Comparison of ENCODE assay signal across 1 cellular context in the genomic region with DNA sequence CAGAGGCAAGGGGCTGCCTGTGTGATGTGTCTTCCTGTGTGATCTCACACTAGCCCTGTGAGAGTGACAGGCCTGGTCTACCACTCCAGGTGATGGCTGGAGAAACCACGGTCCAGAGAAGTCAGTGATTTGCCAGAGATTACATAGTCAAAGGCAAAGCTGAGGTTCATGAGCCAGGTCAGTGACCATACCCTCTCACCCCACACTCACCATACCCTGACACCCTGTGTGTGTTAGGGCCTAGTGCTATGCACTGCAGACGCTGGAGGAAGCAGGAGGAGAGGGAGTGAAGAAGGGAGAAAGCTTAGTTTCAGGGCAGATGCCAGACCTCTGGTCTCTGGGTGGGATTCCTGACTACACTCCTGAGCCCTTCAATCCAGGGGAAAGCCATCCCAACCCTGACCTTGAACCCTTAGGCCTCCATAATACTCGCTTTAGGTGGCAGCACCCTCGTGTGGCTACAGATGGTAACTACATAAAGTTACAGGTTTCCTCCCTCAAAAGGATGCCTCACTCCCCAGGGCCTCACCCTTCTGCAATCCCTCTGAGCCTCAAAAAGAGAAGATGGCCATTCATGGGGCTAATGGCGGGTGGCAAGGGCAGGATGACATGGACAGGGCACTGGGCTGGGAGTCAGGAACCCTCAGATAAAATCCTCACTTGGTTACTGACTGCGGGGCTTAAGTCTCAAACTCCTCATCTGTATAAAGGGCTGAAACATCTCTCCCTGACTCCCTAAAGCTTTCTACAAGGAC.
TF ChIP-seq lines count a peak whose summit lies in the region.

No MANE protein-coding gene starts in this region.

TF ChIP-seq in GM23338, 12 proteins besides CTCF, POLR2A, EP300 and RAD21 (continued from another document):
- TF ChIP-seq, protein P1, sequence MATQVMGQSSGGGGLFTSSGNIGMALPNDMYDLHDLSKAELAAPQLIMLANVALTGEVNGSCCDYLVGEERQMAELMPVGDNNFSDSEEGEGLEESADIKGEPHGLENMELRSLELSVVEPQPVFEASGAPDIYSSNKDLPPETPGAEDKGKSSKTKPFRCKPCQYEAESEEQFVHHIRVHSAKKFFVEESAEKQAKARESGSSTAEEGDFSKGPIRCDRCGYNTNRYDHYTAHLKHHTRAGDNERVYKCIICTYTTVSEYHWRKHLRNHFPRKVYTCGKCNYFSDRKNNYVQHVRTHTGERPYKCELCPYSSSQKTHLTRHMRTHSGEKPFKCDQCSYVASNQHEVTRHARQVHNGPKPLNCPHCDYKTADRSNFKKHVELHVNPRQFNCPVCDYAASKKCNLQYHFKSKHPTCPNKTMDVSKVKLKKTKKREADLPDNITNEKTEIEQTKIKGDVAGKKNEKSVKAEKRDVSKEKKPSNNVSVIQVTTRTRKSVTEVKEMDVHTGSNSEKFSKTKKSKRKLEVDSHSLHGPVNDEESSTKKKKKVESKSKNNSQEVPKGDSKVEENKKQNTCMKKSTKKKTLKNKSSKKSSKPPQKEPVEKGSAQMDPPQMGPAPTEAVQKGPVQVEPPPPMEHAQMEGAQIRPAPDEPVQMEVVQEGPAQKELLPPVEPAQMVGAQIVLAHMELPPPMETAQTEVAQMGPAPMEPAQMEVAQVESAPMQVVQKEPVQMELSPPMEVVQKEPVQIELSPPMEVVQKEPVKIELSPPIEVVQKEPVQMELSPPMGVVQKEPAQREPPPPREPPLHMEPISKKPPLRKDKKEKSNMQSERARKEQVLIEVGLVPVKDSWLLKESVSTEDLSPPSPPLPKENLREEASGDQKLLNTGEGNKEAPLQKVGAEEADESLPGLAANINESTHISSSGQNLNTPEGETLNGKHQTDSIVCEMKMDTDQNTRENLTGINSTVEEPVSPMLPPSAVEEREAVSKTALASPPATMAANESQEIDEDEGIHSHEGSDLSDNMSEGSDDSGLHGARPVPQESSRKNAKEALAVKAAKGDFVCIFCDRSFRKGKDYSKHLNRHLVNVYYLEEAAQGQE (IDR thresholded peaks at IDR 0.05; ENCODE audit: unreplicated experiment): no peak
- TF ChIP-seq, protein P2, sequence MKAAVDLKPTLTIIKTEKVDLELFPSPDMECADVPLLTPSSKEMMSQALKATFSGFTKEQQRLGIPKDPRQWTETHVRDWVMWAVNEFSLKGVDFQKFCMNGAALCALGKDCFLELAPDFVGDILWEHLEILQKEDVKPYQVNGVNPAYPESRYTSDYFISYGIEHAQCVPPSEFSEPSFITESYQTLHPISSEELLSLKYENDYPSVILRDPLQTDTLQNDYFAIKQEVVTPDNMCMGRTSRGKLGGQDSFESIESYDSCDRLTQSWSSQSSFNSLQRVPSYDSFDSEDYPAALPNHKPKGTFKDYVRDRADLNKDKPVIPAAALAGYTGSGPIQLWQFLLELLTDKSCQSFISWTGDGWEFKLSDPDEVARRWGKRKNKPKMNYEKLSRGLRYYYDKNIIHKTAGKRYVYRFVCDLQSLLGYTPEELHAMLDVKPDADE (IDR thresholded peaks at IDR 0.05): no peak
- no peak for TF ChIP-seq STAT1 (IDR thresholded peaks at IDR 0.05; ENCODE audit: unreplicated experiment)
- TF ChIP-seq JUNB (IDR thresholded peaks at IDR 0.05; ENCODE audit: unreplicated experiment): no peak
- no peak for TF ChIP-seq ZNF331 (CRISPR knock-in tag; IDR thresholded peaks at IDR 0.05; ENCODE audit: low read depth)
- TF ChIP-seq POLR2AphosphoS5 (IDR thresholded peaks at IDR 0.05; ENCODE audit: low read depth): no peak
TF ChIP-seq in GM23338: peak in this region for 0.
